In genomic region chr3:33798418-33799201, GRCh38 we compare ENCODE assay signal across 8 cellular contexts. TPM values are rescaled to one million over a fixed set of nuclear protein-coding genes. Genes with fewer than 3 reads are reported as not detected.
A peak's percentile ranks its signal among the peaks of the same experiment; 100 is the strongest.
DNase-seq lines count a peak whose midpoint lies in the region; TF ChIP-seq lines count a peak whose summit lies in the region.

Gene PDCD6IP, plus strand, starts transcription at chr3:33798630. Its CDS starts 99 bp downstream, at chr3:33798729.

- H3K4me3 Mint-ChIP-seq in neural crest cell, result peak within 1 kb of the TSS; percentile 95

- H3K9me3 Mint-ChIP-seq in neural crest cell, result peaks cover 4% of the 10 kb centered on the region

- H3K27me3 ChIP-seq in stomach smooth muscle (ENCODE audit: control insufficient read depth in 1 of 2, insufficient read depth in 2 of 2, low read length in 2 of 2), result no peaks in the 10 kb centered on the region

- peaks cover 8% of the 10 kb centered on the region for H3K4me1 ChIP-seq in stomach smooth muscle (ENCODE audit: control insufficient read depth, insufficient read depth, low read length)

- peak within 1 kb of the TSS; percentile 93 for H3K4me3 ChIP-seq in LNCaP clone FGC (ENCODE audit: low read depth, low read length)
- peak within 1 kb of the TSS; percentile 81 for H3K4me3 ChIP-seq in fibroblast of villous mesenchyme (ENCODE audit: low read depth, low read length)
- H3K4me3 ChIP-seq in stomach smooth muscle (ENCODE audit: low read length in 2 of 2), result peak within 1 kb of the TSS; percentile 96 to 98

- peaks cover 32% of the 10 kb centered on the region for H3K4me1 Mint-ChIP-seq in neural crest cell

- H3K9me3 ChIP-seq in stomach smooth muscle (ENCODE audit: control insufficient read depth in 2 of 2, low read length in 2 of 2), result no peaks in the 10 kb centered on the region

- H3K36me3 ChIP-seq in stomach smooth muscle (ENCODE audit: control insufficient read depth in 2 of 2, insufficient read depth in 2 of 2, low read length in 2 of 2), result peaks cover 0 to 3% of the 10 kb centered on the region in 2 donors

- H3K27ac ChIP-seq in stomach smooth muscle (ENCODE audit: low read length), result peak within 1 kb of the TSS; percentile 82

- in situ Hi-C loops in G401 (cut with HindIII; ENCODE audit: low sequenced_read_pairs), result loop anchor here (25.0 kb wide), 1 partner anchor 161 kb away; no protein-coding TSS in a partner anchor

- 0 out of 2 replicates have a peak, but pooled peaks have one; percentile 12 for TF ChIP-seq CTCF in LNCaP clone FGC (IDR thresholded peaks at IDR 0.05; ENCODE audit: control insufficient read depth, extremely low read depth, insufficient read depth)
- TF ChIP-seq CTCF in fibroblast of villous mesenchyme (IDR thresholded peaks at IDR 0.05; ENCODE audit: insufficient read depth, low read depth, low read length), result peak; percentile 5
- peak; percentile 31 for TF ChIP-seq CTCF in neural crest cell (conservative IDR thresholded peaks at IDR 0.05)

- peak within 1 kb of the TSS; percentile 97 for H3K27ac Mint-ChIP-seq in neural crest cell (ENCODE audit: unreplicated experiment)

- H3K36me3 Mint-ChIP-seq in neural crest cell (ENCODE audit: low read depth), result peaks cover 14% of the 10 kb centered on the region

- peaks cover 15% of the 10 kb centered on the region for H3K27me3 Mint-ChIP-seq in neural crest cell (ENCODE audit: low read depth)

- H3K9ac ChIP-seq in stomach smooth muscle (ENCODE audit: low read length in 2 of 2), result peak within 1 kb of the TSS; percentile 83 to 90

- DNase-seq in G401 (ENCODE audit: low spot score) (peak; percentile 88), H4 (ENCODE audit: low spot score) (peak; percentile 76), LNCaP clone FGC (ENCODE audit: low read depth) (peak; percentile 82), SHP77 treated with DMSO at 0.1 percent for 48 hours (lab: John Stamatoyannopoulos, UW) (peak; percentile 75), activated gamma-delta T cell (lab: John Stamatoyannopoulos, UW) (peak; percentile 83), fibroblast of villous mesenchyme (ENCODE audit: low read depth) (peak; percentile 93), neural crest cell (ENCODE audit: low read depth, low spot score) (peak; percentile 84)

RNA-seq across cellular contexts. Expression of gene PDCD6IP, which starts in this region (rescaled TPM):
- total RNA-seq in G401 (2014; rRNA removed; shearing (Covaris generic)), result 54.3 and 85.6 TPM in 2 replicates
- 30.7 and 56.7 TPM in 2 replicates for total RNA-seq in H4 (2014; rRNA removed; shearing (Covaris generic))
- total RNA-seq in fibroblast of villous mesenchyme, result 165 and 182 TPM in 2 replicates
- total RNA-seq in neural crest cell, result 142 and 150 TPM in 2 replicates

Comparison
In these comparisons a context has a peak if more than half of its experiments do, and no peak if none do; other contexts are left out.
1. Peak in every context shown above with its lines: DNase-seq, H3K4me3 ChIP-seq and H3K27ac ChIP-seq.